Comparison of ENCODE assay signal across 8 cellular contexts in genomic region chr10:68721673-68721963, GRCh38. TPM values are rescaled to one million over a fixed set of nuclear protein-coding genes. Genes with fewer than 3 reads are reported as not detected.
A peak's percentile ranks its signal among the peaks of the same experiment; 100 is the strongest.
DNase-seq lines count a peak whose midpoint lies in the region; ATAC-seq, FAIRE-seq and TF ChIP-seq lines count a peak whose summit lies in the region.

No MANE protein-coding gene starts in this region.

- peak overlapping the region; percentile 87 for H3K4me2 ChIP-seq in OCI-LY7 (ENCODE audit: low read length)
- H3K4me2 ChIP-seq in neural progenitor cell, result peak overlapping the region; percentile 94

- H3K4me1 ChIP-seq in OCI-LY7 (ENCODE audit: insufficient read depth, low read length, poor library complexity, severe bottlenecking) (peaks cover 12% of the 10 kb centered on the region), neural progenitor cell (peaks cover 9% of the 10 kb centered on the region)

- H3K9me2 ChIP-seq in OCI-LY7 (ENCODE audit: insufficient read depth, low read length), result no peaks in the 10 kb centered on the region

- no peak for TF ChIP-seq CTCF in OCI-LY7 (conservative IDR thresholded peaks at IDR 0.05; ENCODE audit: low read length)
- TF ChIP-seq CTCF in epithelial cell of esophagus (IDR thresholded peaks at IDR 0.05; ENCODE audit: insufficient read depth, low read depth, low read length, missing control alignments), result no peak
- TF ChIP-seq CTCF in neural progenitor cell (IDR thresholded peaks at IDR 0.05), result no peak

- H3K4me3 ChIP-seq in OCI-LY7 (ENCODE audit: low read depth, low read length, poor library complexity, severe bottlenecking), result peak overlapping the region; percentile 94
- H3K4me3 ChIP-seq in epithelial cell of esophagus (ENCODE audit: low read length), result peak overlapping the region; percentile 85
- H3K4me3 ChIP-seq in neural progenitor cell, result peak overlapping the region; percentile 95

- FAIRE-seq in GM12892 (lab: Jason Lieb, UNC), result no peak

- no peaks in the 10 kb centered on the region for H4K20me1 ChIP-seq in OCI-LY7 (ENCODE audit: insufficient read depth, low read length)
- peaks cover 16% of the 10 kb centered on the region for H4K20me1 ChIP-seq in neural progenitor cell (ENCODE audit: low read depth)

- DNase-seq in activated CD8-positive, alpha-beta memory T cell treated with anti-CD3 and anti-CD28 coated beads, Interleukin-2, amount 10 ng/mL, durations not matched to agents 7 days and 5 days, result no peak
- DNase-seq in activated CD8-positive, alpha-beta memory T cell treated with anti-CD3 and anti-CD28 coated beads for 24 hours, result no peak
- DNase-seq in OCI-LY7 (ENCODE audit: low spot score) (no peak), epithelial cell of esophagus (ENCODE audit: low read depth) (no peak), neural progenitor cell (ENCODE audit: low spot score) (no peak), posterior vena cava (ENCODE audit: low spot score) (no peak), GM12892 (ENCODE audit: insufficient read length) (no peak)

- CTCF ChIA-PET in activated CD8-positive, alpha-beta memory T cell treated with anti-CD3 and anti-CD28 coated beads, Interleukin-2, amount 10 ng/mL, durations not matched to agents 7 days and 5 days (lab: Charles Lee), result interaction anchor here (1.2 to 1.8 kb wide), 2 partner anchors 164 to 171 kb away, joined by 3 to 4 read pairs; no protein-coding TSS in a partner anchor
- CTCF ChIA-PET in OCI-LY7 (lab: Charles Lee; ENCODE audit: unreplicated experiment), result interaction anchor here (0.6 kb wide), 1 partner anchor 941 kb away, joined by 3 read pairs; no protein-coding TSS in a partner anchor

- peak overlapping the region; percentile 82 for H3K9ac ChIP-seq in neural progenitor cell

- peak overlapping the region; percentile 97 for H3K27ac Mint-ChIP-seq in activated CD8-positive, alpha-beta memory T cell treated with anti-CD3 and anti-CD28 coated beads, Interleukin-2, amount 10 ng/mL, durations not matched to agents 7 days and 5 days
- H3K27ac Mint-ChIP-seq in neural progenitor cell, result peak overlapping the region; percentile 82

- H2AFZ ChIP-seq in OCI-LY7 (ENCODE audit: low read length), result peak overlapping the region; percentile 79
- peak overlapping the region; percentile 78 for H2AFZ ChIP-seq in neural progenitor cell (replicated peaks)

- peaks cover 37% of the 10 kb centered on the region for H3F3A ChIP-seq in neural progenitor cell (ENCODE audit: low read depth)

- H3K79me2 ChIP-seq in OCI-LY7 (ENCODE audit: insufficient read depth, low read depth, low read length) (peaks cover 43% of the 10 kb centered on the region), neural progenitor cell (ENCODE audit: low read depth) (peaks cover 55% of the 10 kb centered on the region)

- H3K36me3 ChIP-seq in OCI-LY7 (ENCODE audit: insufficient read depth, low read length) (peaks cover 42% of the 10 kb centered on the region), neural progenitor cell (peaks cover 4% of the 10 kb centered on the region)

- TF ChIP-seq POLR2A in GM12892 (IDR thresholded peaks at IDR 0.05; ENCODE audit: low read depth, low read length), result no peak

- intact Hi-C loops in OCI-LY7 (cut with micrococcal nuclease; ENCODE audit: unreplicated experiment), result loop anchor here (1.0 kb wide), 2 partner anchors 180 to 194 kb away; partner anchors contain the start of genes DDX50 and SLC25A16
- intact Hi-C loops in posterior vena cava (cut with DNase I), result no loop called here

- no peaks in the 10 kb centered on the region for H3K27me3 ChIP-seq in neural progenitor cell

- no peaks in the 10 kb centered on the region for H3K9me3 ChIP-seq in OCI-LY7 (ENCODE audit: low read length)
- H3K9me3 ChIP-seq in neural progenitor cell (ENCODE audit: low read depth), result no peaks in the 10 kb centered on the region

- POLR2A ChIA-PET in OCI-LY7 (lab: Charles Lee), result interaction anchor here (0.5 to 1.5 kb wide), 6 partner anchors 14 to 388 kb away, joined by 3 to 5 read pairs (median 3); partner anchors contain the start of genes DDX21 and PBLD

- H3K36me3 Mint-ChIP-seq in activated CD8-positive, alpha-beta memory T cell treated with anti-CD3 and anti-CD28 coated beads, Interleukin-2, amount 10 ng/mL, durations not matched to agents 7 days and 5 days, result peaks cover 32% of the 10 kb centered on the region
- H3K36me3 Mint-ChIP-seq in neural progenitor cell, result peaks cover 20% of the 10 kb centered on the region

- H3K27me3 Mint-ChIP-seq in activated CD8-positive, alpha-beta memory T cell treated with anti-CD3 and anti-CD28 coated beads, Interleukin-2, amount 10 ng/mL, durations not matched to agents 7 days and 5 days, result no peaks in the 10 kb centered on the region
- H3K27me3 Mint-ChIP-seq in neural progenitor cell (ENCODE audit: insufficient read depth, low read depth), result peaks cover 2% of the 10 kb centered on the region

- H3K27ac ChIP-seq in OCI-LY7 (ENCODE audit: low read depth, low read length, poor library complexity, severe bottlenecking), result peak overlapping the region; percentile 71
- peak overlapping the region; percentile 92 for H3K27ac ChIP-seq in neural progenitor cell

- H3K4me1 Mint-ChIP-seq in activated CD8-positive, alpha-beta memory T cell treated with anti-CD3 and anti-CD28 coated beads, Interleukin-2, amount 10 ng/mL, durations not matched to agents 7 days and 5 days, result peaks cover 23% of the 10 kb centered on the region
- peaks cover 12% of the 10 kb centered on the region for H3K4me1 Mint-ChIP-seq in neural progenitor cell

- no TSS peak for BruUV-seq in OCI-LY7 (replicated peaks; lab: Mats Ljungman, UMichigan)

- no peaks in the 10 kb centered on the region for H3K9me3 Mint-ChIP-seq in activated CD8-positive, alpha-beta memory T cell treated with anti-CD3 and anti-CD28 coated beads, Interleukin-2, amount 10 ng/mL, durations not matched to agents 7 days and 5 days (ENCODE audit: low read depth)
- peaks cover 4% of the 10 kb centered on the region for H3K9me3 Mint-ChIP-seq in neural progenitor cell

- no peak for ATAC-seq in activated CD8-positive, alpha-beta memory T cell treated with anti-CD3 and anti-CD28 coated beads, Interleukin-2, amount 10 ng/mL, durations not matched to agents 7 days and 5 days
- ATAC-seq in GM21576 (IDR thresholded peaks at IDR 0.05; ENCODE audit: unreplicated experiment), result no peak

- peak overlapping the region; percentile 96 for H3K4me3 Mint-ChIP-seq in activated CD8-positive, alpha-beta memory T cell treated with anti-CD3 and anti-CD28 coated beads, Interleukin-2, amount 10 ng/mL, durations not matched to agents 7 days and 5 days
- peak overlapping the region; percentile 99 for H3K4me3 Mint-ChIP-seq in neural progenitor cell

RNA-seq across cellular contexts. Expression of gene CCAR1, which starts 0.6 kb away (rescaled TPM):
- total RNA-seq in activated CD8-positive, alpha-beta memory T cell treated with anti-CD3 and anti-CD28 coated beads, Interleukin-2, amount 10 ng/mL, durations not matched to agents 7 days and 5 days, result 100 to 1,000 TPM in 1 of 2 experiments, 10 to 100 TPM in 1; 86.7 to 107 TPM
- total RNA-seq in OCI-LY7 (2014; rRNA removed; shearing (Covaris generic)), result 66.3 and 66.4 TPM in 2 replicates
- total RNA-seq in OCI-LY7 (2022), result 120 and 126 TPM in 2 replicates
- total RNA-seq in neural progenitor cell (ENCODE audit: low replicate concordance), result 92.7 and 141 TPM in 2 replicates
- total RNA-seq in posterior vena cava, result 10 to 100 TPM; 45.2 to 49.3 TPM
- 47.2 TPM for polyA plus RNA-seq in GM12892 (2012; ENCODE audit: missing spikeins)
